8 cellular contexts compared by ENCODE assay signal in the genomic region with DNA sequence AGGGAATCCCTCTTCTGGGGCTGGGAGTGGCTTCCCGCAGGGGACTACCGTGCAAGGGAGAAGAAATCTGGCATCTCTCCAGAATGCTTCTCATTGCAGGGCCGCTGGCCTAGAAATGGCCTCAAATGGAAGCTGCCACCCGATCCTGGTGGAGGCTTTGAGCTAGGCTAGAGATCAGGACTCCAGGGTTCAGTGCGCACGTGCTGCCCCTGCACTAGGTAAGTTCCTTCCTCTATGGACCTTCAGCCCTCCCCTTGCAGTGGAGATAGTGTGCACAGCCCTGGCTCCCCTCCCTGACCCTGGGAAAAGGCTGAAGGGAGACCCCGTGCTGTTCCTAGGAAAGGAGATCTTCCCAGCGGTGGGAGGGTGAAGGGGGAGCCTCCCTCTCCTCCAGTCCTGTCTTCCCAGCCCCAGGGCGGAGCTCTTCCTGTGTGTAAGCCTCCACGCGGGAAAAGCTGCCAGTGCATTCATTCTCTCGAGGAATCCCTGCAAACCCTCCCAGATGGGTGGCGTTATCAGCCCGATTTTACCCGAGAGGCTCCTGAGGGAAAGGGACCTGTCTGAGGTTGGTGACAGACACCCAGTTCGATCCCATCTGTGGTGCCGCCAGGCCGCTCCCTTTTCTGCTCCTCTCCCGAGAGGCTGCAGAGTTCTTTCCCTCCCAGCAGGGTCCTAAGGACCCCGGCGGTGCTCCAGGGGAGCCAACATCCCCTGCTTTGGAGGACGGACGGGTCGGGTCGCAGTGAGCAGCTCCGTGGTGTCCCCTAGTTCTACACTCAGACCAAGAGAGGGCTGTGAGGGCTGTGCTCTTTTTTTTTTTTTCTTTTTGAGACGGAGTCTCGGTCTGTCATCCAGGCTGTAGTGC.
A peak's percentile ranks its signal among the peaks of the same experiment; 100 is the strongest.
DNase-seq lines count a peak whose midpoint lies in the region; ATAC-seq and TF ChIP-seq lines count a peak whose summit lies in the region.

No MANE protein-coding gene starts in this region.

- TF ChIP-seq CTCF in brain microvascular endothelial cell (IDR thresholded peaks at IDR 0.05; ENCODE audit: low read depth, low read length, missing control alignments) = no peak

- no peaks in the 10 kb centered on the region for H3K9me3 ChIP-seq in muscle layer of colon (ENCODE audit: low read length)

- H3K27me3 ChIP-seq in brain microvascular endothelial cell (replicated peaks) (peaks cover 3% of the 10 kb centered on the region), muscle layer of colon (ENCODE audit: control insufficient read depth in 1 of 2, insufficient read depth in 2 of 2, low read length in 2 of 2) (peaks cover 0 to 8% of the 10 kb centered on the region in 2 donors)

- peaks cover 20% of the 10 kb centered on the region for H3K4me1 ChIP-seq in muscle layer of colon (ENCODE audit: insufficient read depth, low read length)

- H3K4me3 ChIP-seq in brain microvascular endothelial cell (ENCODE audit: low read depth, low read length) (peak overlapping the region; percentile 29), muscle layer of colon (ENCODE audit: low read depth in 1 of 2, low read length in 2 of 2) (peak overlapping the region; percentile 68 to 71)

- H3K36me3 ChIP-seq in brain microvascular endothelial cell (replicated peaks) (peaks cover 5% of the 10 kb centered on the region), muscle layer of colon (ENCODE audit: insufficient read depth, low read length) (peaks cover 6% of the 10 kb centered on the region)

- DNase-seq in EL (peak; percentile 39), NCI-H2107 (lab: John Stamatoyannopoulos, UW) (peak; percentile 81), brain microvascular endothelial cell (no peak), GF-D8 (lab: John Stamatoyannopoulos, UW) (no peak), inferior parietal cortex (ENCODE audit: extremely low spot score) (no peak), GDM1 (lab: John Stamatoyannopoulos, UW) (no peak)

- no peak overlapping the region for H3K9ac ChIP-seq in muscle layer of colon (ENCODE audit: low read length)

- H3K27ac ChIP-seq in brain microvascular endothelial cell = no peak overlapping the region
- no peak overlapping the region for H3K27ac ChIP-seq in muscle layer of colon (ENCODE audit: low read depth, low read length)

- ATAC-seq in GM21360 (IDR thresholded peaks at IDR 0.05; ENCODE audit: unreplicated experiment) = no peak

- in situ Hi-C loops in brain microvascular endothelial cell (cut with HindIII; ENCODE audit: low pct_ligation_motif_present, low sequenced_read_pairs) = no loop called here

Comparison
In these comparisons a context has a peak if more than half of its experiments do, and no peak if none do; other contexts are left out.
1. DNase-seq: peak in EL (single experiment) and NCI-H2107 (single experiment); none in brain microvascular endothelial cell (single experiment), GF-D8 (single experiment), inferior parietal cortex (single experiment) and GDM1 (single experiment).